Comparison of ENCODE assay signal across 30 cellular contexts in the genomic region with DNA sequence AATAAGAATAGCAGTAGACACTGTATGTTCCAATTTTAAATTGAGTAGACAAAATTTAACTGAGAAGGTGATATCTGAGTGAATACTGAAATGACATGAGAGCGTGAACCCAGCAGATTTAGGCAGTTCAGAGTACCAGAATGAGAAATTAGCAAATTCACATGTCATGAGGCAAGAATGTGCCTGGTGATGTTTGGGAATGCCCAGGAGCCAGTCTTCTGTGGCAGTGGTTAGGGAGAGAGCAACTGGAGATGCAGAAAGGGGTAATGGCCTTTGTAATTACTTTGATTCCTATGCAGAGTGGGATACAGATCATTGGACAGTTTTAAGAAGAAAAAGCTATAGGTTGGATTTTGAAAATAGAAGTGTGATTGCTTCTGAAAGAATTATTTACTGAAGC.
"Had no signal": no experiment of that assay in that cellular context is flagged by ENCODE, and none has a peak within 500 bp of the region (broad histone marks: within the 10 kb centered on the region; RNA-seq: fewer than 3 reads in every experiment).

No MANE protein-coding gene starts in this region.

- FAIRE-seq: bronchial epithelial cell, endothelial cell of umbilical vein had no signal

- ATAC-seq: activated CD4-positive, CD25-positive, alpha-beta regulatory T cell treated with anti-CD3 and anti-CD28 coated beads, Interleukin-2, amount 50 U/mL, for 24 hours; activated CD8-positive, alpha-beta T cell treated with anti-CD3 and anti-CD28 coated beads for 36 hours; activated naive CD4-positive, alpha-beta T cell treated with anti-CD3 and anti-CD28 coated beads, Interleukin-2, amount 50 U/mL, for 72 hours; effector memory CD8-positive, alpha-beta T cell; gastroesophageal sphincter had no signal

- DNase-seq: activated B cell treated with CpG ODN at 0.5 μM for 24 hours; activated CD4-positive, alpha-beta T cell treated with anti-CD3 and anti-CD28 coated beads for 48 hours; activated CD4-positive, alpha-beta T cell treated with anti-CD3 and anti-CD28 coated beads, Interleukin-2, amount 50 U/mL, for 1 hour; activated CD4-positive, alpha-beta T cell treated with anti-CD3 and anti-CD28 coated beads, Interleukin-2, amount 50 U/mL, for 48 hours; activated CD8-positive, alpha-beta memory T cell treated with anti-CD3 and anti-CD28 coated beads for 24 hours; activated CD8-positive, alpha-beta memory T cell treated with anti-CD3 and anti-CD28 coated beads, Interleukin-2, amount 50 U/mL, for 4 hours; activated CD8-positive, alpha-beta T cell treated with anti-CD3 and anti-CD28 coated beads for 36 hours; activated gamma-delta T cell; activated naive CD4-positive, alpha-beta T cell; activated naive CD4-positive, alpha-beta T cell treated with anti-CD3 and anti-CD28 coated beads, Interleukin-2, amount 10 ng/mL, durations not matched to agents 7 days and 5 days; activated naive CD8-positive, alpha-beta T cell treated with anti-CD3 and anti-CD28 coated beads, Interleukin-2, amount 10 ng/mL, durations not matched to agents 7 days and 5 days; activated T-cell treated with anti-CD3 and anti-CD28 coated beads, Interleukin-2, amount 50 U/mL, for 1 hour; activated T-cell treated with anti-CD3 and anti-CD28 coated beads, Interleukin-2, amount 50 U/mL, for 48 hours; brain microvascular endothelial cell; cortex of kidney; dermis blood vessel endothelial cell; effector CD4-positive, alpha-beta T cell; effector memory CD8-positive, alpha-beta T cell; esophagus squamous epithelium; foreskin melanocyte; head of caudate nucleus; T-helper 2 cell had no signal

- H3K4me3 ChIP-seq: ascending aorta, esophagus squamous epithelium, gastroesophageal sphincter had no signal

- H3K27me3 ChIP-seq: ascending aorta, brain microvascular endothelial cell, esophagus squamous epithelium, gastroesophageal sphincter had no signal

- H3K36me3 ChIP-seq: ascending aorta, brain microvascular endothelial cell, esophagus squamous epithelium, gastroesophageal sphincter had no signal

- H3K9me3 ChIP-seq: ascending aorta, esophagus squamous epithelium, gastroesophageal sphincter had no signal

- H3K27ac ChIP-seq: ascending aorta, brain microvascular endothelial cell, epithelial cell of prostate, esophagus squamous epithelium, gastroesophageal sphincter, VCaP had no signal

- H3K4me1 ChIP-seq: ascending aorta, esophagus squamous epithelium, gastroesophageal sphincter had no signal
